ENCODE assay signal across 8 cellular contexts in genomic region chr2:9655441-9656269, GRCh38. TPM values are rescaled to one million over a fixed set of nuclear protein-coding genes. Genes with fewer than 3 reads are reported as not detected.
DNase-seq lines count a peak whose midpoint lies in the region; ATAC-seq and TF ChIP-seq lines count a peak whose summit lies in the region.

No MANE protein-coding gene starts in this region.

- H3K4me1 ChIP-seq in BLaER1, result peaks cover 70% of the 10 kb centered on the region
- H3K4me1 ChIP-seq in mesodermal cell (ENCODE audit: control insufficient read depth, insufficient read depth, low read length, poor library complexity, severe bottlenecking), result peaks cover 34% of the 10 kb centered on the region
- peaks cover 0 to 11% (median 2%) of the 10 kb centered on the region in 12 donors for H3K4me1 ChIP-seq in heart left ventricle

- 88 to 89% methylated on average over 10 to 11 of the region's 13 CpGs for WGBS in mesodermal cell (ENCODE audit: insufficient coverage in 2 of 2), 2 experiments
- WGBS in heart left ventricle, 4 donors, result 90 to 94% (median 92%) methylated on average over 13 of the region's 13 CpGs

- no peaks in the 10 kb centered on the region for H4K20me1 ChIP-seq in BLaER1

- peak overlapping the region; percentile 96 for H3K27ac Mint-ChIP-seq in HFFc6

- peaks cover 3% of the 10 kb centered on the region; the same call in 1 of the 2 replicates for H3K9me3 ChIP-seq in BLaER1
- no peaks in the 10 kb centered on the region for H3K9me3 ChIP-seq in mesodermal cell (ENCODE audit: control insufficient read depth, low read length)
- no peaks in the 10 kb centered on the region for H3K9me3 ChIP-seq in heart left ventricle

- H3K4me3 ChIP-seq in BLaER1 (no peak overlapping the region), mesodermal cell (ENCODE audit: extremely low read depth, insufficient read depth, low read length, poor library complexity, severe bottlenecking) (no peak overlapping the region), heart left ventricle (no peak overlapping the region)

- H3K9me3 Mint-ChIP-seq in HFFc6, result no peaks in the 10 kb centered on the region

- H3K4me1 Mint-ChIP-seq in HFFc6 (ENCODE audit: low read depth), result peaks cover 55% of the 10 kb centered on the region

- no peak overlapping the region for H3K9ac ChIP-seq in BLaER1

- TF ChIP-seq CTCF in HFFc6 (IDR thresholded peaks at IDR 0.05), result no peak
- TF ChIP-seq CTCF in heart left ventricle (IDR thresholded peaks at IDR 0.05), result no peak

- peaks cover 1% of the 10 kb centered on the region for H3K27me3 Mint-ChIP-seq in HFFc6 (ENCODE audit: insufficient read depth)

- H3K36me3 ChIP-seq in BLaER1 (no peaks in the 10 kb centered on the region), mesodermal cell (ENCODE audit: control insufficient read depth, insufficient read depth, low read length) (no peaks in the 10 kb centered on the region), heart left ventricle (no peaks in the 10 kb centered on the region)

- H3K4me2 ChIP-seq in BLaER1, result peak overlapping the region; percentile 27; the same call in 1 of the 2 replicates

- H3K36me3 Mint-ChIP-seq in HFFc6 (ENCODE audit: low read depth), result no peaks in the 10 kb centered on the region

- intact Hi-C loops in heart left ventricle (cut with DNase I), result no loop called here

- no peak for ATAC-seq in heart left ventricle
- no peak for ATAC-seq in HG03571 (IDR thresholded peaks at IDR 0.05; ENCODE audit: unreplicated experiment)

- peak; percentile 97 for DNase-seq in HFFc6
- DNase-seq in activated CD4-positive, alpha-beta T cell treated with anti-CD3 and anti-CD28 coated beads, Interleukin-2, amount 50 U/mL, for 48 hours, result peak; percentile 59 to 69
- no peak for DNase-seq in heart left ventricle
- no peak for DNase-seq in DMS153 (lab: John Stamatoyannopoulos, UW)
- no peak for DNase-seq in ecto neural progenitor cell (ENCODE audit: low spot score)

- H3K4me3 Mint-ChIP-seq in HFFc6, result peak overlapping the region; percentile 80

- TF ChIP-seq POLR2A in heart left ventricle (IDR thresholded peaks at IDR 0.05), result no peak

- H3K27me3 ChIP-seq in BLaER1 (no peaks in the 10 kb centered on the region), heart left ventricle (no peaks in the 10 kb centered on the region)

- H3K27ac ChIP-seq in BLaER1 (no peak overlapping the region), mesodermal cell (ENCODE audit: low read depth, low read length, severe bottlenecking) (peak overlapping the region; percentile 69), heart left ventricle (no peak overlapping the region)

RNA-seq across cellular contexts. Expression of gene YWHAQ, which starts 24.9 kb away (rescaled TPM):
- total RNA-seq in HFFc6 (2021; fragmentation: NEBNext Ultra II Directional; extraction: Animal tissue kit (Norgen Biotek cat#: 25700)), result 100 to 1,000 TPM; 461 to 607 (median 548) TPM
- polyA plus RNA-seq in mesodermal cell (2013, experiment 1 of 2), result 559 TPM
- polyA plus RNA-seq in mesodermal cell (2013, experiment 2 of 2), result 570 TPM
- 100 to 1,000 TPM; 169 to 310 (median 213) TPM for total RNA-seq in heart left ventricle
- polyA plus RNA-seq in heart left ventricle, result 100 to 1,000 TPM in 1 of 2 donors, 10 to 100 TPM in 1; 91.0 to 249 TPM

Comparison
In these comparisons a context has a peak if more than half of its experiments do, and no peak if none do; other contexts are left out.
1. DNase-seq: peak in HFFc6 (single experiment) and activated CD4-positive, alpha-beta T cell treated with anti-CD3 and anti-CD28 coated beads, Interleukin-2, amount 50 U/mL, for 48 hours (2 of 2); none in heart left ventricle (0 of 5), DMS153 (single experiment) and ecto neural progenitor cell (single experiment).